ENCODE assay signal across 9 cellular contexts in the genomic region with DNA sequence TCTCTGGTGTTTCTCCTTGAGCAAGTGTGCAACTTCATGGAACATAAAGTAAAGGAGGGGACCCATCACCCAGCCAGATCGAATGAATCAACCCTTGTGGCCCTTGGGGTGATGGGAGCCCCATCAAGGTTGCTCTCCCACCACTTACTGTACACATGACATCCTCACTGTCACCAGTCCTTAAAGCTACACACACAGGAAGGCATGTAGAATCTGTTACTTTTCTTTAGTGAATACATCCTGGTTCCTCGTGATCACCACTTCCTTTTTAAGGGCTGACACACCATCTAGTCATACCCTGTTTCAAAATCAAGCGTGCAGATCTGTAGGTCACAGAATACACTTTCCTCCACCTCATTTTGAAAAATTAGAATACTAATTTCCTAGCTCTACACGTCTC. TPM values are rescaled to one million over a fixed set of nuclear protein-coding genes. Genes with fewer than 3 reads are reported as not detected.
A peak's percentile ranks its signal among the peaks of the same experiment; 100 is the strongest.
DNase-seq lines count a peak whose midpoint lies in the region; ATAC-seq and TF ChIP-seq lines count a peak whose summit lies in the region.
"Had no signal": no experiment of that assay in that cellular context is flagged by ENCODE, and none has a peak within 500 bp of the region (broad histone marks: within the 10 kb centered on the region; RNA-seq: fewer than 3 reads in every experiment).

No MANE protein-coding gene starts in this region.

- ATAC-seq in HCT116, result no peak
- peak; percentile 98 for ATAC-seq in activated CD8-positive, alpha-beta T cell treated with anti-CD3 and anti-CD28 coated beads for 36 hours
- ATAC-seq in WTC11, result no peak
- no peak for ATAC-seq in HG03045 (IDR thresholded peaks at IDR 0.05; ENCODE audit: unreplicated experiment)

- peak overlapping the region; percentile 19 for H3K4me3 Mint-ChIP-seq in activated CD8-positive, alpha-beta T cell treated with anti-CD3 and anti-CD28 coated beads for 36 hours
- H3K4me3 Mint-ChIP-seq in WTC11, result no peak overlapping the region

- H3K4me3 ChIP-seq in AG04450 (ENCODE audit: low read depth, low read length), result no peak overlapping the region
- no peak overlapping the region for H3K4me3 ChIP-seq in HCT116 (replicated peaks in 1 of 2; ENCODE audit: low read depth in 1 of 2, low read length in 2 of 2)
- H3K4me3 ChIP-seq in ovary, result no peak overlapping the region
- H3K4me3 ChIP-seq: thoracic aorta had no signal

- peaks cover 21% of the 10 kb centered on the region for H3K4me1 Mint-ChIP-seq in activated CD8-positive, alpha-beta T cell treated with anti-CD3 and anti-CD28 coated beads for 36 hours (ENCODE audit: low read depth)
- H3K4me1 Mint-ChIP-seq in WTC11, result peaks cover 9% of the 10 kb centered on the region

- no peaks in the 10 kb centered on the region for H3K9me2 ChIP-seq in HCT116 (ENCODE audit: insufficient read depth)

- POLR2A ChIA-PET in AG04450 (lab: Yijun Ruan, JAX) (no interaction called here), HCT116 (lab: Charles Lee) (no interaction called here), WTC11 (lab: Charles Lee) (interaction anchor here (1.6 kb wide), 1 partner anchor 56 kb away, joined by 3 read pairs; no protein-coding TSS in a partner anchor)
- POLR2A ChIA-PET in activated CD8-positive, alpha-beta T cell treated with anti-CD3 and anti-CD28 coated beads for 36 hours (lab: Charles Lee), result interaction anchor here (0.9 to 1.6 kb wide), 2 partner anchors 22 to 58 kb away, joined by 4 to 13 read pairs; partner anchors contain the start of gene MPHOSPH6

- H3K27me3 ChIP-seq in AG04450 (ENCODE audit: control insufficient read depth, insufficient read depth, low read length) (peaks cover 8% of the 10 kb centered on the region), HCT116 (ENCODE audit: insufficient read depth, low read length) (peaks cover 54% of the 10 kb centered on the region), ovary (no peaks in the 10 kb centered on the region)

- intact Hi-C loops in HCT116 (cut with micrococcal nuclease), result no loop called here
- intact Hi-C loops in activated CD8-positive, alpha-beta T cell treated with anti-CD3 and anti-CD28 coated beads for 36 hours (cut with micrococcal nuclease), result no loop called here
- intact Hi-C loops in ovary (cut with DNase I), result loop anchor here in 1 of 4 donors (5.0 kb wide), 1 partner anchor 240 kb away; no protein-coding TSS in a partner anchor

- no peaks in the 10 kb centered on the region for H3K36me3 ChIP-seq in HCT116 (ENCODE audit: control insufficient read depth in 1 of 2, insufficient read depth in 2 of 2, low read length in 2 of 2)
- H3K36me3 ChIP-seq in ovary, result no peaks in the 10 kb centered on the region
- H3K36me3 ChIP-seq: thoracic aorta had no signal

- no peaks in the 10 kb centered on the region for H3K79me2 ChIP-seq in HCT116 (ENCODE audit: insufficient read depth, low read length)

- 65 to 77% (median 67%) methylated on average over 4 of the region's 4 CpGs for WGBS in ovary, 3 donors

- no peaks in the 10 kb centered on the region for H3K9me3 ChIP-seq in AG04450 (ENCODE audit: control insufficient read depth, insufficient read depth, low read length)
- no peaks in the 10 kb centered on the region for H3K9me3 ChIP-seq in HCT116 (ENCODE audit: control insufficient read depth in 1 of 2, insufficient read depth in 1 of 2, low read depth in 1 of 2, low read length in 2 of 2)
- H3K9me3 ChIP-seq in ovary, result no peaks in the 10 kb centered on the region
- H3K9me3 ChIP-seq: thoracic aorta had no signal

- H3K36me3 Mint-ChIP-seq in activated CD8-positive, alpha-beta T cell treated with anti-CD3 and anti-CD28 coated beads for 36 hours (ENCODE audit: low read depth), result no peaks in the 10 kb centered on the region
- H3K36me3 Mint-ChIP-seq in WTC11, result no peaks in the 10 kb centered on the region

- TF ChIP-seq RAD21 in HCT116 (IDR thresholded peaks at IDR 0.05; ENCODE audit: low read depth), result no peak

- no TSS peak for BruUV-seq in HCT116 (replicated peaks; lab: Mats Ljungman, UMichigan)

- TF ChIP-seq POLR2A in HCT116 (IDR thresholded peaks at IDR 0.05; ENCODE audit: borderline replicate concordance, extremely low read depth, insufficient read depth, insufficient read length) (no peak), ovary (IDR thresholded peaks at IDR 0.05) (no peak)

- TF ChIP-seq EP300 in ovary (IDR thresholded peaks at IDR 0.05), result no peak

- H3K4me2 ChIP-seq in HCT116 (ENCODE audit: low read length), result no peak overlapping the region

- H3K9ac ChIP-seq in HCT116 (ENCODE audit: low read length), result no peak overlapping the region

- CTCF ChIA-PET in AG04450 (lab: Charles Lee), result no interaction called here
- CTCF ChIA-PET in HCT116 (lab: Charles Lee), result interaction anchor here (0.6 kb wide), 1 partner anchor 175 kb away, joined by 3 read pairs; no protein-coding TSS in a partner anchor
- CTCF ChIA-PET in activated CD8-positive, alpha-beta T cell treated with anti-CD3 and anti-CD28 coated beads for 36 hours (lab: Charles Lee), result interaction anchor here (0.8 to 1.4 kb wide), 2 partner anchors 9 to 37 kb away, joined by 3 to 4 read pairs; no protein-coding TSS in a partner anchor
- CTCF ChIA-PET in WTC11 (lab: Charles Lee), result no interaction called here

- TF ChIP-seq CTCF in AG04450 (IDR thresholded peaks at IDR 0.05; ENCODE audit: low read depth, low read length) (no peak), HCT116 (IDR thresholded peaks at IDR 0.05 in 2 of 3, conservative IDR thresholded peaks at IDR 0.05 in 1 of 3; ENCODE audit: borderline replicate concordance in 1 of 3, insufficient read depth in 1 of 3, low read depth in 2 of 3, low read length in 2 of 3) (no peak), ovary (IDR thresholded peaks at IDR 0.05) (no peak), WTC11 (IDR thresholded peaks at IDR 0.05) (no peak)
- no peak for TF ChIP-seq CTCF in activated CD8-positive, alpha-beta T cell treated with anti-CD3 and anti-CD28 coated beads for 36 hours (IDR thresholded peaks at IDR 0.05)

- H3K27me3 Mint-ChIP-seq in activated CD8-positive, alpha-beta T cell treated with anti-CD3 and anti-CD28 coated beads for 36 hours, result peaks cover 8% of the 10 kb centered on the region
- no peaks in the 10 kb centered on the region for H3K27me3 Mint-ChIP-seq in WTC11 (ENCODE audit: low read depth)

- no peaks in the 10 kb centered on the region for H3K9me3 Mint-ChIP-seq in activated CD8-positive, alpha-beta T cell treated with anti-CD3 and anti-CD28 coated beads for 36 hours
- H3K9me3 Mint-ChIP-seq in WTC11, result no peaks in the 10 kb centered on the region

- no peaks in the 10 kb centered on the region for H4K20me1 ChIP-seq in HCT116 (ENCODE audit: insufficient read depth)

- peak; percentile 44 for DNase-seq in AG04450 (ENCODE audit: low read depth, low spot score)
- no peak for DNase-seq in HCT116 (ENCODE audit: low read depth, low spot score)
- DNase-seq in activated CD8-positive, alpha-beta T cell treated with anti-CD3 and anti-CD28 coated beads for 36 hours, result peak; percentile 68
- peak; percentile 83 for DNase-seq in kidney tubule cell (ENCODE audit: low spot score)
- no peak for DNase-seq in putamen (ENCODE audit: low spot score)
- no peak for DNase-seq in ovary
- no peak for DNase-seq in WTC11 (ENCODE audit: low spot score)

- H3K27ac ChIP-seq in AG04450 (ENCODE audit: low read depth, low read length) (peak overlapping the region; percentile 49), HCT116 (ENCODE audit: low read depth, low read length) (no peak overlapping the region), ovary (no peak overlapping the region)
- H3K27ac ChIP-seq: thoracic aorta had no signal

- H3K4me1 ChIP-seq in HCT116 (ENCODE audit: control insufficient read depth in 1 of 2, insufficient read depth in 2 of 2, low read length in 2 of 2), result no peaks in the 10 kb centered on the region
- no peaks in the 10 kb centered on the region for H3K4me1 ChIP-seq in ovary (ENCODE audit: insufficient read depth)

- no peak overlapping the region for H2AFZ ChIP-seq in HCT116 (ENCODE audit: low read depth, low read length, poor library complexity, severe bottlenecking)

- peak overlapping the region; percentile 94 for H3K27ac Mint-ChIP-seq in activated CD8-positive, alpha-beta T cell treated with anti-CD3 and anti-CD28 coated beads for 36 hours
- no peak overlapping the region for H3K27ac Mint-ChIP-seq in WTC11

- RAD21 ChIA-PET in HCT116 (lab: Charles Lee; ENCODE audit: low non-redundant PET in 1 of 2, low total read pairs in 2 of 2, uncharacterized antibody in 2 of 2, unreplicated experiment in 2 of 2), result no interaction called here

TF ChIP-seq in HCT116, 20 proteins besides CTCF, POLR2A, EP300 and RAD21 (continues in another document):
- peak; percentile 31; the same call in 1 of the 2 replicates for TF ChIP-seq FOSL1 (IDR thresholded peaks at IDR 0.05; ENCODE audit: low read depth)

TF ChIP-seq in WTC11, 78 proteins besides CTCF, POLR2A, EP300 and RAD21 (continues in another document):
- TF ChIP-seq PRRX2 (CRISPR knock-in tag; IDR thresholded peaks at IDR 0.05) (no peak), ZNF396 (CRISPR knock-in tag; IDR thresholded peaks at IDR 0.05; ENCODE audit: borderline replicate concordance) (no peak), FOXP1 (CRISPR knock-in tag; IDR thresholded peaks at IDR 0.05; ENCODE audit: borderline replicate concordance) (no peak), ZBTB21 (CRISPR knock-in tag; IDR thresholded peaks at IDR 0.05; ENCODE audit: borderline replicate concordance) (no peak), RORB (CRISPR knock-in tag; IDR thresholded peaks at IDR 0.05) (no peak)
- TF ChIP-seq, protein P1, sequence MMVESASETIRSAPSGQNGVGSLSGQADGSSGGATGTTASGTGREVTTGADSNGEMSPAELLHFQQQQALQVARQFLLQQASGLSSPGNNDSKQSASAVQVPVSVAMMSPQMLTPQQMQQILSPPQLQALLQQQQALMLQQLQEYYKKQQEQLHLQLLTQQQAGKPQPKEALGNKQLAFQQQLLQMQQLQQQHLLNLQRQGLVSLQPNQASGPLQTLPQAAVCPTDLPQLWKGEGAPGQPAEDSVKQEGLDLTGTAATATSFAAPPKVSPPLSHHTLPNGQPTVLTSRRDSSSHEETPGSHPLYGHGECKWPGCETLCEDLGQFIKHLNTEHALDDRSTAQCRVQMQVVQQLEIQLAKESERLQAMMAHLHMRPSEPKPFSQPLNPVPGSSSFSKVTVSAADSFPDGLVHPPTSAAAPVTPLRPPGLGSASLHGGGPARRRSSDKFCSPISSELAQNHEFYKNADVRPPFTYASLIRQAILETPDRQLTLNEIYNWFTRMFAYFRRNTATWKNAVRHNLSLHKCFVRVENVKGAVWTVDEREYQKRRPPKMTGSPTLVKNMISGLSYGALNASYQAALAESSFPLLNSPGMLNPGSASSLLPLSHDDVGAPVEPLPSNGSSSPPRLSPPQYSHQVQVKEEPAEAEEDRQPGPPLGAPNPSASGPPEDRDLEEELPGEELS (CRISPR knock-in tag; IDR thresholded peaks at IDR 0.05), result no peak

RNA-seq across cellular contexts. Expression of gene MPHOSPH6, which starts 22.6 kb away (rescaled TPM):
- 22.3 and 36.7 TPM in 2 replicates for polyA plus RNA-seq in AG04450 (2011; rRNA removed)
- 6.3 and 10.1 TPM in 2 replicates for polyA minus RNA-seq in AG04450 (2011; rRNA and poly(A)+ RNA removed)
- 52.2 TPM for total RNA-seq in HCT116 (2021; ENCODE audit: unreplicated experiment)
- polyA plus RNA-seq in HCT116 (2012), result 12.7 and 20.0 TPM in 2 replicates
- 10 to 100 TPM; 46.9 to 51.2 TPM for total RNA-seq in activated CD8-positive, alpha-beta T cell treated with anti-CD3 and anti-CD28 coated beads for 36 hours
- 10 to 100 TPM in 6 of 7 donors, 1 to 10 TPM in 1; 7.1 to 30.4 (median 13.1) TPM for total RNA-seq in ovary
- polyA plus RNA-seq in ovary, result 10 to 100 TPM; 14.4 to 41.3 TPM
- 29.2 to 31.3 TPM (median 30.8 TPM) in 3 replicates for total RNA-seq in WTC11 (2021)

Comparison
In these comparisons a context has a peak if more than half of its experiments do, and no peak if none do; other contexts are left out.
1. DNase-seq: peak in AG04450 (single experiment), activated CD8-positive, alpha-beta T cell treated with anti-CD3 and anti-CD28 coated beads for 36 hours (single experiment) and kidney tubule cell (single experiment); none in HCT116 (single experiment), putamen (single experiment), ovary (0 of 5) and WTC11 (single experiment).
2. CTCF ChIA-PET loops: an anchor here in HCT116 (0.6 kb wide) and activated CD8-positive, alpha-beta T cell treated with anti-CD3 and anti-CD28 coated beads for 36 hours (0.8 to 1.4 kb wide); none called in AG04450 and WTC11.
3. POLR2A ChIA-PET loops: an anchor here in activated CD8-positive, alpha-beta T cell treated with anti-CD3 and anti-CD28 coated beads for 36 hours (0.9 to 1.6 kb wide) and WTC11 (1.6 kb wide); none called in AG04450 and HCT116.